Comparison of ENCODE assay signal across 1 cellular context in genomic region chr10:117540640-117541404, GRCh38.
TF ChIP-seq lines count a peak whose summit lies in the region.

No MANE protein-coding gene starts in this region.

TF ChIP-seq in HEK293, 187 proteins besides CTCF, POLR2A, EP300 and RAD21 (continued from another document and continues in another):
- TF ChIP-seq ZNF366 (tag by site-specific recombination; conservative IDR thresholded peaks at IDR 0.05) = peak; percentile 76
- no peak for TF ChIP-seq ZFP41 (tag by site-specific recombination; IDR thresholded peaks at IDR 0.05; ENCODE audit: borderline replicate concordance)
- TF ChIP-seq ZFP3 (tag by site-specific recombination; IDR thresholded peaks at IDR 0.05; ENCODE audit: low read depth) = no peak
- no peak for TF ChIP-seq ZNF747 (tag by site-specific recombination; IDR thresholded peaks at IDR 0.05)
- TF ChIP-seq ZNF768 (tag by site-specific recombination; IDR thresholded peaks at IDR 0.05) = no peak
- TF ChIP-seq MYNN (tag by site-specific recombination; IDR thresholded peaks at IDR 0.05; ENCODE audit: borderline replicate concordance) = no peak
- TF ChIP-seq SALL2 (tag by site-specific recombination; IDR thresholded peaks at IDR 0.05; ENCODE audit: borderline replicate concordance) = no peak
- no peak for TF ChIP-seq ZSCAN4 (tag by site-specific recombination; IDR thresholded peaks at IDR 0.05)
- TF ChIP-seq ZNF560 (tag by site-specific recombination; IDR thresholded peaks at IDR 0.05; ENCODE audit: borderline replicate concordance) = no peak
- TF ChIP-seq KLF9 (tag by site-specific recombination; IDR thresholded peaks at IDR 0.05; ENCODE audit: low read depth) = no peak
- no peak for TF ChIP-seq PBX3 (CRISPR knock-in tag; IDR thresholded peaks at IDR 0.05)
- peak; percentile 10; the same call in 1 of the 2 replicates for TF ChIP-seq ZNF449 (tag by site-specific recombination; IDR thresholded peaks at IDR 0.05)
- peak; percentile 22; the same call in 1 of the 2 replicates for TF ChIP-seq TCF7L2 (IDR thresholded peaks at IDR 0.05; ENCODE audit: borderline replicate concordance, low read depth, low read length)
- no peak for TF ChIP-seq ZNF521 (tag by site-specific recombination; IDR thresholded peaks at IDR 0.05)
- TF ChIP-seq EGR2 (tag by site-specific recombination; IDR thresholded peaks at IDR 0.05; ENCODE audit: low read depth) = no peak
- no peak for TF ChIP-seq ZBTB26 (tag by site-specific recombination; optimal IDR thresholded peaks at IDR 0.05)
- no peak for TF ChIP-seq ZNF704 (tag by site-specific recombination; IDR thresholded peaks at IDR 0.05)
- no peak; the same call in none of the 2 replicates for TF ChIP-seq ZNF341 (tag by site-specific recombination; IDR thresholded peaks at IDR 0.05; ENCODE audit: low read depth)
- no peak for TF ChIP-seq ZNF664 (tag by site-specific recombination; IDR thresholded peaks at IDR 0.05)
- no peak for TF ChIP-seq SCRT2 (tag by site-specific recombination; IDR thresholded peaks at IDR 0.05)
- TF ChIP-seq PRDM2 (tag by site-specific recombination; IDR thresholded peaks at IDR 0.05; ENCODE audit: borderline replicate concordance) = no peak
- no peak for TF ChIP-seq HOXD13 (CRISPR knock-in tag; IDR thresholded peaks at IDR 0.05; ENCODE audit: borderline replicate concordance)
- TF ChIP-seq AEBP2 (tag by site-specific recombination; IDR thresholded peaks at IDR 0.05; ENCODE audit: borderline replicate concordance) = no peak
- TF ChIP-seq ZNF473 (tag by site-specific recombination; IDR thresholded peaks at IDR 0.05) = no peak
- TF ChIP-seq ZNF785 (tag by site-specific recombination; IDR thresholded peaks at IDR 0.05) = no peak
- TF ChIP-seq ZNF248 (tag by site-specific recombination; IDR thresholded peaks at IDR 0.05) = no peak
- no peak for TF ChIP-seq ZNF391 (tag by site-specific recombination; IDR thresholded peaks at IDR 0.05; ENCODE audit: borderline replicate concordance, low read depth)
- TF ChIP-seq ZNF266 (tag by site-specific recombination; IDR thresholded peaks at IDR 0.05; ENCODE audit: low read depth) = no peak
- TF ChIP-seq KLF17 (tag by site-specific recombination; IDR thresholded peaks at IDR 0.05) = no peak
- TF ChIP-seq ZNF169 (tag by site-specific recombination; IDR thresholded peaks at IDR 0.05) = no peak
- TF ChIP-seq ZNF707 (tag by site-specific recombination; IDR thresholded peaks at IDR 0.05) = no peak
- TF ChIP-seq ZNF280D (tag by site-specific recombination; IDR thresholded peaks at IDR 0.05) = no peak
- TF ChIP-seq YY2 (tag by site-specific recombination; IDR thresholded peaks at IDR 0.05) = no peak
- TF ChIP-seq MZF1 (tag by site-specific recombination; IDR thresholded peaks at IDR 0.05; ENCODE audit: borderline replicate concordance) = no peak
- TF ChIP-seq ZNF19 (tag by site-specific recombination; IDR thresholded peaks at IDR 0.05; ENCODE audit: low read depth) = no peak
- 0 out of 2 replicates have a peak, but pooled peaks have one; percentile 23 for TF ChIP-seq ZNF660 (tag by site-specific recombination; IDR thresholded peaks at IDR 0.05)
- no peak for TF ChIP-seq ZNF433 (tag by site-specific recombination; IDR thresholded peaks at IDR 0.05; ENCODE audit: low read depth)
- no peak for TF ChIP-seq ZNF202 (tag by site-specific recombination; IDR thresholded peaks at IDR 0.05; ENCODE audit: borderline replicate concordance)
- peak; percentile 15; the same call in 1 of the 2 replicates for TF ChIP-seq ZEB2 (tag by site-specific recombination; IDR thresholded peaks at IDR 0.05)
- TF ChIP-seq ZNF175 (tag by site-specific recombination; IDR thresholded peaks at IDR 0.05) = no peak
- peak; percentile 49; the same call in 1 of the 2 replicates for TF ChIP-seq ZBTB17 (tag by site-specific recombination; IDR thresholded peaks at IDR 0.05)
- TF ChIP-seq ZNF426 (tag by site-specific recombination; IDR thresholded peaks at IDR 0.05) = no peak
- no peak for TF ChIP-seq ZXDB (tag by site-specific recombination; IDR thresholded peaks at IDR 0.05)
- TF ChIP-seq ZIC2 (tag by site-specific recombination; IDR thresholded peaks at IDR 0.05) = no peak
